Comparison of ENCODE assay signal across 1 cellular context in the genomic region with DNA sequence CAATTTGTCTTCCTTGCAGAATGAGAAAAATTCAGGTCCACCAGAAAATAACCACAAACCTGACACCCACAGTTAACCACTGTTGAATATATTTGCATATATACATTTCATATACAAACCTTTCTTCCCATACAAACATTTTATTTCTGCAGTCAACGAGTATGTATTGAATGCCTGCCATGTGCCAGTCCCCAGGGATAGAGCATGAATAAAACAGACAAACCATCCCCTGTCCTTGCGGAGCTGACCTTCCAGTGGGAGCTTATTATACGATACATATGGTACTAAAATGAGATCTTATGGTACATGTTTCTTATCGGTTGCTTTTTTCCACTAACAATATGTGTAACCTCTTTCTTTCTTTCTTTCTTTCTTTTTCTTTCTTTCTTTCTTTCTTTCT.
TF ChIP-seq lines count a peak whose summit lies in the region.

No MANE protein-coding gene starts in this region.

TF ChIP-seq in HEK293T, 16 proteins besides CTCF, POLR2A, EP300 and RAD21 (continued from another document):
- TF ChIP-seq, protein P1, sequence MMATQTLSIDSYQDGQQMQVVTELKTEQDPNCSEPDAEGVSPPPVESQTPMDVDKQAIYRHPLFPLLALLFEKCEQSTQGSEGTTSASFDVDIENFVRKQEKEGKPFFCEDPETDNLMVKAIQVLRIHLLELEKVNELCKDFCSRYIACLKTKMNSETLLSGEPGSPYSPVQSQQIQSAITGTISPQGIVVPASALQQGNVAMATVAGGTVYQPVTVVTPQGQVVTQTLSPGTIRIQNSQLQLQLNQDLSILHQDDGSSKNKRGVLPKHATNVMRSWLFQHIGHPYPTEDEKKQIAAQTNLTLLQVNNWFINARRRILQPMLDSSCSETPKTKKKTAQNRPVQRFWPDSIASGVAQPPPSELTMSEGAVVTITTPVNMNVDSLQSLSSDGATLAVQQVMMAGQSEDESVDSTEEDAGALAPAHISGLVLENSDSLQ (IDR thresholded peaks at IDR 0.05) = no peak
- no peak for TF ChIP-seq L3MBTL2 (conservative IDR thresholded peaks at IDR 0.05)
- TF ChIP-seq BHLHE40 (IDR thresholded peaks at IDR 0.05; ENCODE audit: borderline replicate concordance) = no peak
- TF ChIP-seq FOXA1 (IDR thresholded peaks at IDR 0.05) = no peak
- TF ChIP-seq LEF1 (IDR thresholded peaks at IDR 0.05; ENCODE audit: borderline replicate concordance) = no peak
- no peak for TF ChIP-seq SP1 (IDR thresholded peaks at IDR 0.05)
- no peak for TF ChIP-seq ARNT (IDR thresholded peaks at IDR 0.05)
- TF ChIP-seq HDGF (IDR thresholded peaks at IDR 0.05; ENCODE audit: borderline replicate concordance) = no peak
- TF ChIP-seq FOXK2 (IDR thresholded peaks at IDR 0.05) = no peak
- TF ChIP-seq SUZ12 (IDR thresholded peaks at IDR 0.05) = no peak
- no peak for TF ChIP-seq TARDBP (IDR thresholded peaks at IDR 0.05)
- no peak for TF ChIP-seq NFRKB (IDR thresholded peaks at IDR 0.05)
- no peak for TF ChIP-seq FOXM1 (IDR thresholded peaks at IDR 0.05; ENCODE audit: borderline replicate concordance)
- TF ChIP-seq CTBP1 (IDR thresholded peaks at IDR 0.05; ENCODE audit: borderline replicate concordance) = no peak
